ENCODE assay signal across 20 cellular contexts in genomic region chr12:105480162-105480561, GRCh38.
A peak's percentile ranks its signal among the peaks of the same experiment; 100 is the strongest.
DNase-seq lines count a peak whose midpoint lies in the region; ATAC-seq and TF ChIP-seq lines count a peak whose summit lies in the region.
"Had no signal": no experiment of that assay in that cellular context is flagged by ENCODE, and none has a peak within 500 bp of the region (broad histone marks: within the 10 kb centered on the region; RNA-seq: fewer than 3 reads in every experiment).

No MANE protein-coding gene starts in this region.

- in situ Hi-C loops in ACHN (cut with HindIII; ENCODE audit: low pct_ligation_motif_present, low pct_unique_long_range_greater_than_20kb, low sequenced_read_pairs) = no loop called here

- H3K27ac ChIP-seq in HUES64 (ENCODE audit: low read depth, low read length) (peak overlapping the region; percentile 34; the same call in 1 of the 2 replicates), mesendoderm (ENCODE audit: low read depth, low read length) (no peak overlapping the region)
- H3K27ac ChIP-seq: skin epidermis had no signal

- H2BK120ac ChIP-seq in mesendoderm (ENCODE audit: low read depth, low read length) = no peak overlapping the region

- no peaks in the 10 kb centered on the region for H3K27me3 Mint-ChIP-seq in chondrocyte (ENCODE audit: low read depth)

- H3K27ac Mint-ChIP-seq in chondrocyte (ENCODE audit: unreplicated experiment) = peak overlapping the region; percentile 45
- H3K27ac Mint-ChIP-seq: effector memory CD8-positive, alpha-beta T cell; naive B cell had no signal

- peaks cover 60% of the 10 kb centered on the region for H3K4me1 Mint-ChIP-seq in chondrocyte (ENCODE audit: low read depth)
- H3K4me1 Mint-ChIP-seq: naive B cell had no signal

- TF ChIP-seq CTCF in chondrocyte (IDR thresholded peaks at IDR 0.05) = no peak

- no peak overlapping the region for H3K9ac ChIP-seq in HUES64 (ENCODE audit: low read depth, low read length)
- H3K9ac ChIP-seq in mesendoderm (ENCODE audit: low read length) = no peak overlapping the region

- peaks cover 5% of the 10 kb centered on the region for H3K36me3 Mint-ChIP-seq in chondrocyte (ENCODE audit: low read depth)
- H3K36me3 Mint-ChIP-seq: naive B cell had no signal

- no peak overlapping the region for H2BK5ac ChIP-seq in mesendoderm (ENCODE audit: low read length)

- no peaks in the 10 kb centered on the region for H3K79me2 ChIP-seq in mesendoderm (ENCODE audit: control insufficient read depth, insufficient read depth, low read length)

- no peak overlapping the region for H3K4me2 ChIP-seq in mesendoderm (ENCODE audit: low read length)

- H3K9me3 Mint-ChIP-seq in chondrocyte (ENCODE audit: low read depth) = no peaks in the 10 kb centered on the region
- H3K9me3 Mint-ChIP-seq: effector memory CD8-positive, alpha-beta T cell had no signal

- H3K9me3 ChIP-seq in HUES64 (ENCODE audit: insufficient read depth, low read depth, low read length) = no peaks in the 10 kb centered on the region

- H3K79me1 ChIP-seq in mesendoderm (ENCODE audit: low read length) = no peaks in the 10 kb centered on the region

- no peak overlapping the region for H3K23ac ChIP-seq in mesendoderm (ENCODE audit: low read length)

- WGBS in HUES64 = 66% methylated on average over 2 of the region's 2 CpGs
- no CpG with 5 or more reads among the region's 2 CpGs for WGBS in mesendoderm (ENCODE audit: extremely low coverage, insufficient coverage, low lambda C conversion rate)

- no peak overlapping the region for H4K8ac ChIP-seq in mesendoderm (ENCODE audit: low read depth, low read length)

- no peaks in the 10 kb centered on the region for H3K36me3 ChIP-seq in HUES64 (ENCODE audit: insufficient read depth, low read length)
- no peaks in the 10 kb centered on the region for H3K36me3 ChIP-seq in mesendoderm (ENCODE audit: control insufficient read depth, insufficient read depth, low read length)

- H3K4ac ChIP-seq in mesendoderm (ENCODE audit: low read depth, low read length) = no peak overlapping the region

- H3K56ac ChIP-seq in mesendoderm (ENCODE audit: low read length) = no peak overlapping the region

- H3K4me3 Mint-ChIP-seq in chondrocyte (ENCODE audit: unreplicated experiment) = no peak overlapping the region
- H3K4me3 Mint-ChIP-seq: effector memory CD8-positive, alpha-beta T cell; naive B cell had no signal

- no peak overlapping the region for H2AK5ac ChIP-seq in mesendoderm (ENCODE audit: low read length)

- H3K4me1 ChIP-seq in HUES64 (ENCODE audit: insufficient read depth, low read length) (peaks cover 29% of the 10 kb centered on the region), mesendoderm (ENCODE audit: control insufficient read depth, low read depth, low read length) (no peaks in the 10 kb centered on the region)

- DNase-seq in ACHN = peak; percentile 69
- no peak for DNase-seq in chondrocyte (ENCODE audit: low spot score)
- peak; percentile 65 for DNase-seq in mesendoderm
- DNase-seq in NCI-H1436 (lab: John Stamatoyannopoulos, UW) = no peak
- no peak for DNase-seq in globus pallidus (ENCODE audit: low spot score)
- no peak for DNase-seq in AG08396 (ENCODE audit: low spot score)
- DNase-seq: activated CD4-positive, alpha-beta T cell treated with anti-CD3 and anti-CD28 coated beads, Interleukin-2, amount 50 U/mL, for 48 hours; aorta; C1 segment of cervical spinal cord; effector memory CD8-positive, alpha-beta T cell; KG1; naive B cell; NCI-H2029 treated with DMSO at 0.1 percent for 48 hours; NCI-H510A; posterior cingulate gyrus; stimulated activated CD4-positive, alpha-beta T cell treated with anti-CD3 and anti-CD28 coated beads, Interleukin-2, amount 100 ng/mL, for 48 hours had no signal

- no peak overlapping the region for H3K18ac ChIP-seq in mesendoderm (ENCODE audit: low read length)

- H3K27me3 ChIP-seq in HUES64 (ENCODE audit: insufficient read depth, low read length) (no peaks in the 10 kb centered on the region), mesendoderm (ENCODE audit: insufficient read depth, low read length, poor library complexity) (no peaks in the 10 kb centered on the region)

- no peak overlapping the region for H3K4me3 ChIP-seq in HUES64 (ENCODE audit: low read length)
- H3K4me3 ChIP-seq in mesendoderm (ENCODE audit: low read length) = no peak overlapping the region
- H3K4me3 ChIP-seq: GM12878, skin epidermis had no signal

- no peak overlapping the region for H4K5ac ChIP-seq in mesendoderm (ENCODE audit: low read length)

- no peak overlapping the region for H2BK15ac ChIP-seq in mesendoderm (replicated peaks; ENCODE audit: low read depth)

- ATAC-seq in GM18517 (IDR thresholded peaks at IDR 0.05; ENCODE audit: unreplicated experiment) = no peak
- ATAC-seq: effector memory CD8-positive, alpha-beta T cell; GM12878 had no signal

Comparison
In these comparisons a context has a peak if more than half of its experiments do, and no peak if none do; other contexts are left out.
1. DNase-seq: peak in ACHN (single experiment) and mesendoderm (single experiment); none in chondrocyte (single experiment), NCI-H1436 (single experiment), globus pallidus (single experiment) and AG08396 (single experiment).